In the genomic region with DNA sequence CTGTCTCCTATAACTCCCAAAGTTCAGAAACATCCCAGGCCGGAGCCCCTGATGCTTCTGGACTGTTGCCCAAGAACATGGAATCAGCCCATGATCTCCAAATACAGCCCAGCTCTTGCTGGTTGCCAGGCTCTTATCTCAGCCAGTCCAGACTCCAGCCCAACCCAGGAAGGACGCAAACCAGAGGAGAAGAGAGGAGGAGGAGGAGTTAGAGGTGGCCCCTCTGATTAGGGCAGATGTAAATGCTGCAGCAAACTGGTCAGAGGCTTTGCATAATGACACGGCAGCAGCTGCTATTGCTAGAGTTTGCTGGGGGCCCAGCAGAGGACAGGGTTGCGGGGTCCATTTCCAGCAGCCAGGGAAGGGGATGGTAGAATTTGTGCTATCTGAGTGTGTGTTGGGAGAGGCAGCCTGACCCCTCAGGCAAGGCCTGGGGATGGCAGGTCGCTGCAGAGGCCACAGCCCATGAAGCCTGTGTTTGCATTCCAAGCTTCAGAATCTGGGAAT, we compare ENCODE assay signal across 15 cellular contexts. TPM values are rescaled to one million over a fixed set of nuclear protein-coding genes. Genes with fewer than 3 reads are reported as not detected.
DNase-seq lines count a peak whose midpoint lies in the region; TF ChIP-seq lines count a peak whose summit lies in the region.
"Had no signal": no experiment of that assay in that cellular context is flagged by ENCODE, and none has a peak within 500 bp of the region (broad histone marks: within the 10 kb centered on the region; RNA-seq: fewer than 3 reads in every experiment).

No MANE protein-coding gene starts in this region.

- TF ChIP-seq CTCF in coronary artery (IDR thresholded peaks at IDR 0.05) (no peak), PC-9 (conservative IDR thresholded peaks at IDR 0.05) (no peak)

- H3K9me3 ChIP-seq in NT2/D1 (ENCODE audit: insufficient read depth, low read length) (no peaks in the 10 kb centered on the region), mucosa of rectum (ENCODE audit: control insufficient read depth in 2 of 2, low read length in 2 of 2) (no peaks in the 10 kb centered on the region), PC-9 (ENCODE audit: insufficient read depth, low read depth) (no peaks in the 10 kb centered on the region)

- POLR2A ChIA-PET in PC-9 (lab: Charles Lee; ENCODE audit: unreplicated experiment): no interaction called here

- H4K20me1 ChIP-seq in PC-9 (ENCODE audit: insufficient read depth): no peaks in the 10 kb centered on the region

- CTCF ChIA-PET in PC-9 (lab: Charles Lee): no interaction called here

- DNase-seq in ELF-1 (ENCODE audit: low read depth, low spot score): peak; percentile 83
- DNase-seq in NT2/D1 (ENCODE audit: low read depth, low spot score): no peak
- DNase-seq in coronary artery (ENCODE audit: low spot score): peak; percentile 71
- no peak for DNase-seq in SHP77 (lab: John Stamatoyannopoulos, UW)
- no peak for DNase-seq in SIG-M5 treated with dmso at 0.1 percent for 504 hours (lab: John Stamatoyannopoulos, UW; ENCODE audit: unreplicated experiment)
- DNase-seq in PC-9: no peak
- no peak for DNase-seq in H7
- DNase-seq: activated CD4-positive, alpha-beta T cell treated with anti-CD3 and anti-CD28 coated beads for 48 hours; activated naive CD8-positive, alpha-beta T cell treated with anti-CD3 and anti-CD28 coated beads, Interleukin-2, amount 50 U/mL, for 24 hours; activated T-cell treated with anti-CD3 and anti-CD28 coated beads, Interleukin-2, amount 50 U/mL, for 24 hours; cortex of kidney; NCI-H1694; NCI-H446 treated with DMSO at 0.1 percent for 48 hours had no signal

- H3K9ac ChIP-seq in NT2/D1 (ENCODE audit: insufficient read length, low read depth): peak overlapping the region; percentile 52
- H3K9ac ChIP-seq in mucosa of rectum (ENCODE audit: low read depth in 1 of 2, low read length in 2 of 2): no peak overlapping the region

- H3K4me1 ChIP-seq in NT2/D1 (ENCODE audit: insufficient read depth, insufficient read length): peaks cover 9% of the 10 kb centered on the region
- H3K4me1 ChIP-seq in mucosa of rectum (ENCODE audit: control insufficient read depth in 2 of 2, insufficient read depth in 2 of 2, low read length in 2 of 2): peaks cover 2 to 5% of the 10 kb centered on the region in 2 donors
- H3K4me1 ChIP-seq in PC-9 (replicated peaks; ENCODE audit: insufficient read depth): no peaks in the 10 kb centered on the region

- no peak overlapping the region for H2AFZ ChIP-seq in PC-9

- H3K27ac ChIP-seq in coronary artery (peak overlapping the region in 1 of 2 donors; percentile 84), mucosa of rectum (ENCODE audit: low read depth in 2 of 2, low read length in 2 of 2) (peak overlapping the region; percentile 41 to 53), PC-9 (no peak overlapping the region)
- H3K27ac ChIP-seq: skin epidermis had no signal

- H3K9me2 ChIP-seq in PC-9 (ENCODE audit: insufficient read depth): no peaks in the 10 kb centered on the region

- H3F3A ChIP-seq in PC-9 (ENCODE audit: insufficient read depth, low read depth): no peaks in the 10 kb centered on the region

- no TSS peak for BruUV-seq in PC-9 (replicated peaks; lab: Mats Ljungman, UMichigan)

- H3K27me3 ChIP-seq in NT2/D1 (ENCODE audit: insufficient read depth, insufficient read length) (no peaks in the 10 kb centered on the region), mucosa of rectum (ENCODE audit: control insufficient read depth in 2 of 2, insufficient read depth in 2 of 2, low read length in 2 of 2) (no peaks in the 10 kb centered on the region), PC-9 (ENCODE audit: insufficient read depth, low read depth) (no peaks in the 10 kb centered on the region), H7 (ENCODE audit: control insufficient read depth, insufficient read depth, low read length) (no peaks in the 10 kb centered on the region)

- peaks cover 30% of the 10 kb centered on the region for H3K36me3 ChIP-seq in NT2/D1 (ENCODE audit: insufficient read depth, insufficient read length, low read length)
- H3K36me3 ChIP-seq in mucosa of rectum (ENCODE audit: control insufficient read depth in 2 of 2, insufficient read depth in 2 of 2, low read length in 2 of 2): no peaks in the 10 kb centered on the region
- no peaks in the 10 kb centered on the region for H3K36me3 ChIP-seq in PC-9 (ENCODE audit: low read depth)
- no peaks in the 10 kb centered on the region for H3K36me3 ChIP-seq in H7 (replicated peaks; ENCODE audit: control insufficient read depth, insufficient read depth, low read length)

- H3K79me2 ChIP-seq in PC-9 (ENCODE audit: low read depth): peaks cover 1% of the 10 kb centered on the region; the same call in 1 of the 2 replicates

- H3K4me2 ChIP-seq in PC-9: no peak overlapping the region

- no peak overlapping the region for H3K4me3 ChIP-seq in NT2/D1 (ENCODE audit: insufficient read length, low read depth)
- H3K4me3 ChIP-seq in coronary artery: no peak overlapping the region
- no peak overlapping the region for H3K4me3 ChIP-seq in mucosa of rectum (ENCODE audit: low read length in 2 of 2)
- H3K4me3 ChIP-seq in PC-9: no peak overlapping the region
- H3K4me3 ChIP-seq in H7 (ENCODE audit: insufficient read depth, low read depth, low read length): no peak overlapping the region
- H3K4me3 ChIP-seq: skin epidermis had no signal

- intact Hi-C loops in PC-9 (cut with micrococcal nuclease; ENCODE audit: unreplicated experiment): no loop called here

RNA-seq across cellular contexts. Expression of gene OTUD5, which starts 4.2 kb away (rescaled TPM):
- 34.6 and 37.1 TPM in 2 replicates for total RNA-seq in PC-9 (2021)
- 32.6 and 35.1 TPM in 2 replicates for total RNA-seq in H7 (2014; rRNA removed; shearing (Covaris generic))

RNA-seq across cellular contexts. Expression of gene KCND1, which starts 10.0 kb away (rescaled TPM):
- total RNA-seq in PC-9 (2021): 1.2 and 2.2 TPM in 2 replicates
- 0.76 and 1.00 TPM in 2 replicates for total RNA-seq in H7 (2014; rRNA removed; shearing (Covaris generic))

RNA-seq across cellular contexts. Expression of gene GRIPAP1, which starts 40.4 kb away (rescaled TPM):
- 33.6 and 35.2 TPM in 2 replicates for total RNA-seq in PC-9 (2021)
- total RNA-seq in H7 (2014; rRNA removed; shearing (Covaris generic)): 19.9 and 23.7 TPM in 2 replicates

RNA-seq across cellular contexts. Expression of gene PIM2, which starts 42.8 kb away (rescaled TPM):
- 3.6 and 4.4 TPM in 2 replicates for total RNA-seq in PC-9 (2021)
- 161 and 207 TPM in 2 replicates for total RNA-seq in H7 (2014; rRNA removed; shearing (Covaris generic))

RNA-seq across cellular contexts. Expression of gene SLC35A2, which starts 50.2 kb away (rescaled TPM):
- total RNA-seq in PC-9 (2021): 24.1 and 29.6 TPM in 2 replicates
- 12.0 and 12.3 TPM in 2 replicates for total RNA-seq in H7 (2014; rRNA removed; shearing (Covaris generic))

Comparison
In these comparisons a context has a peak if more than half of its experiments do, and no peak if none do; other contexts are left out.
1. DNase-seq: peak in ELF-1 (single experiment) and coronary artery (single experiment); none in NT2/D1 (single experiment), SHP77 (0 of 2), SIG-M5 treated with dmso at 0.1 percent for 504 hours (single experiment), PC-9 (0 of 2) and H7 (single experiment).